9 cellular contexts compared by ENCODE assay signal in genomic region chr21:44815852-44816628, GRCh38. TPM values are rescaled to one million over a fixed set of nuclear protein-coding genes. Genes with fewer than 3 reads are reported as not detected.
DNase-seq lines count a peak whose midpoint lies in the region; ATAC-seq and TF ChIP-seq lines count a peak whose summit lies in the region.
"Had no signal": no experiment of that assay in that cellular context is flagged by ENCODE, and none has a peak within 500 bp of the region (broad histone marks: within the 10 kb centered on the region; RNA-seq: fewer than 3 reads in every experiment).

No MANE protein-coding gene starts in this region.

- peaks cover 25% of the 10 kb centered on the region for H3K4me1 ChIP-seq in OCI-LY1 (ENCODE audit: insufficient read depth, low read length, severe bottlenecking)
- H3K4me1 ChIP-seq: colonic mucosa had no signal

- TF ChIP-seq CTCF in OCI-LY1 (IDR thresholded peaks at IDR 0.05; ENCODE audit: low read length) (no peak), osteocyte (IDR thresholded peaks at IDR 0.05) (no peak)

- ATAC-seq in HG03460 (IDR thresholded peaks at IDR 0.05; ENCODE audit: unreplicated experiment): no peak

- H3K9me3 Mint-ChIP-seq in T-helper 1 cell treated with Interleukin-12 subunit alpha and Interleukin-12 subunit beta and Interleukin-4 antibody, amounts not matched to agents 30 μg/mL and 1 μg/mL, for 36 hours: no peaks in the 10 kb centered on the region
- H3K9me3 Mint-ChIP-seq in dendritic cell treated with granulocyte-macrophage colony-stimulating factor and Interleukin-4, amounts not matched to agents 40 ng/mL and 50 ng/mL, for 4 days: peaks cover 9% of the 10 kb centered on the region
- peaks cover 7% of the 10 kb centered on the region for H3K9me3 Mint-ChIP-seq in osteocyte (ENCODE audit: unreplicated experiment)

- H3K9me3 ChIP-seq in OCI-LY1 (ENCODE audit: low read length): peaks cover 7% of the 10 kb centered on the region; the same call in 1 of the 2 replicates
- H3K9me3 ChIP-seq: colonic mucosa had no signal

- peaks cover 9% of the 10 kb centered on the region for H3K27me3 Mint-ChIP-seq in T-helper 1 cell treated with Interleukin-12 subunit alpha and Interleukin-12 subunit beta and Interleukin-4 antibody, amounts not matched to agents 30 μg/mL and 1 μg/mL, for 36 hours (ENCODE audit: low read depth)
- H3K27me3 Mint-ChIP-seq in dendritic cell treated with granulocyte-macrophage colony-stimulating factor and Interleukin-4, amounts not matched to agents 40 ng/mL and 50 ng/mL, for 4 days: peaks cover 10% of the 10 kb centered on the region
- no peaks in the 10 kb centered on the region for H3K27me3 Mint-ChIP-seq in osteocyte (ENCODE audit: unreplicated experiment)

- H3K9ac ChIP-seq in OCI-LY1 (ENCODE audit: low read length): peak overlapping the region; percentile 27; the same call in 1 of the 2 replicates

- peak overlapping the region; percentile 81 for H3K4me3 Mint-ChIP-seq in T-helper 1 cell treated with Interleukin-12 subunit alpha and Interleukin-12 subunit beta and Interleukin-4 antibody, amounts not matched to agents 30 μg/mL and 1 μg/mL, for 36 hours
- H3K4me3 Mint-ChIP-seq in dendritic cell treated with granulocyte-macrophage colony-stimulating factor and Interleukin-4, amounts not matched to agents 40 ng/mL and 50 ng/mL, for 4 days: peak overlapping the region; percentile 75
- H3K4me3 Mint-ChIP-seq in osteocyte (ENCODE audit: unreplicated experiment): peak overlapping the region; percentile 72

- no peaks in the 10 kb centered on the region for H3K27me3 ChIP-seq in OCI-LY1 (ENCODE audit: insufficient read depth, low read length)
- H3K27me3 ChIP-seq: colonic mucosa had no signal

- intact Hi-C loops in dendritic cell treated with granulocyte-macrophage colony-stimulating factor and Interleukin-4, amounts not matched to agents 40 ng/mL and 50 ng/mL, for 4 days (cut with micrococcal nuclease): no loop called here

- peaks cover 33% of the 10 kb centered on the region for H3K79me2 ChIP-seq in OCI-LY1 (ENCODE audit: insufficient read depth, low read length)

- H3K4me1 Mint-ChIP-seq in T-helper 1 cell treated with Interleukin-12 subunit alpha and Interleukin-12 subunit beta and Interleukin-4 antibody, amounts not matched to agents 30 μg/mL and 1 μg/mL, for 36 hours (ENCODE audit: low read depth): peaks cover 5% of the 10 kb centered on the region
- H3K4me1 Mint-ChIP-seq in dendritic cell treated with granulocyte-macrophage colony-stimulating factor and Interleukin-4, amounts not matched to agents 40 ng/mL and 50 ng/mL, for 4 days (ENCODE audit: low read depth): peaks cover 53% of the 10 kb centered on the region
- peaks cover 35% of the 10 kb centered on the region for H3K4me1 Mint-ChIP-seq in osteocyte (ENCODE audit: unreplicated experiment)

- H2AFZ ChIP-seq in OCI-LY1 (ENCODE audit: low read length): no peak overlapping the region

- peaks cover 8% of the 10 kb centered on the region for H3K36me3 Mint-ChIP-seq in T-helper 1 cell treated with Interleukin-12 subunit alpha and Interleukin-12 subunit beta and Interleukin-4 antibody, amounts not matched to agents 30 μg/mL and 1 μg/mL, for 36 hours (ENCODE audit: low read depth)
- H3K36me3 Mint-ChIP-seq in dendritic cell treated with granulocyte-macrophage colony-stimulating factor and Interleukin-4, amounts not matched to agents 40 ng/mL and 50 ng/mL, for 4 days (ENCODE audit: low read depth): peaks cover 58% of the 10 kb centered on the region
- H3K36me3 Mint-ChIP-seq in osteocyte (ENCODE audit: unreplicated experiment): peaks cover 11% of the 10 kb centered on the region

- H3K4me3 ChIP-seq in OCI-LY1 (ENCODE audit: low read depth, low read length, poor library complexity, severe bottlenecking): no peak overlapping the region

- peaks cover 6% of the 10 kb centered on the region; the same call in 1 of the 2 replicates for H3K36me3 ChIP-seq in OCI-LY1 (ENCODE audit: insufficient read depth, low read length)
- H3K36me3 ChIP-seq: colonic mucosa had no signal

- H4K20me1 ChIP-seq in OCI-LY1 (ENCODE audit: insufficient read depth, low read length): no peaks in the 10 kb centered on the region

- no peak overlapping the region for H3K4me2 ChIP-seq in OCI-LY1 (ENCODE audit: low read length)

- H3K27ac Mint-ChIP-seq in T-helper 1 cell treated with Interleukin-12 subunit alpha and Interleukin-12 subunit beta and Interleukin-4 antibody, amounts not matched to agents 30 μg/mL and 1 μg/mL, for 36 hours: peak overlapping the region; percentile 69
- peak overlapping the region; percentile 58 for H3K27ac Mint-ChIP-seq in dendritic cell treated with granulocyte-macrophage colony-stimulating factor and Interleukin-4, amounts not matched to agents 40 ng/mL and 50 ng/mL, for 4 days
- peak overlapping the region; percentile 85 for H3K27ac Mint-ChIP-seq in osteocyte (ENCODE audit: unreplicated experiment)

- H3K9me2 ChIP-seq in OCI-LY1 (ENCODE audit: low read depth, low read length): no peaks in the 10 kb centered on the region

- no peak for DNase-seq in T-helper 1 cell
- DNase-seq in osteocyte (ENCODE audit: extremely low spot score, unreplicated experiment): no peak
- no peak for DNase-seq in NOMO-1 (lab: John Stamatoyannopoulos, UW; ENCODE audit: unreplicated experiment in 2 of 2)
- DNase-seq in mesenteric fat pad (ENCODE audit: low spot score): no peak

- H3F3A ChIP-seq in OCI-LY1 (ENCODE audit: insufficient read depth, low read length): no peaks in the 10 kb centered on the region

- H3K27ac ChIP-seq in OCI-LY1 (ENCODE audit: low read depth, low read length, poor library complexity, severe bottlenecking): no peak overlapping the region
- H3K27ac ChIP-seq: colonic mucosa had no signal

RNA-seq across cellular contexts. Expression of gene SUMO3, which starts 1.8 kb away (rescaled TPM):
- 69.6 and 74.9 TPM in 2 replicates for total RNA-seq in osteocyte
- 82.2 TPM for total RNA-seq in mesenteric fat pad

RNA-seq across cellular contexts. Expression of gene UBE2G2, which starts 14.4 kb away (rescaled TPM):
- total RNA-seq in osteocyte (74.7 and 78.7 TPM in 2 replicates), mesenteric fat pad (123 TPM)

RNA-seq across cellular contexts. Expression of gene PTTG1IP, which starts 57.5 kb away (rescaled TPM):
- total RNA-seq in osteocyte: 318 and 328 TPM in 2 replicates
- total RNA-seq in mesenteric fat pad: 161 TPM
